Comparison of ENCODE assay signal across 1 cellular context in genomic region chr22:38656256-38657148, GRCh38.
TF ChIP-seq lines count a peak whose summit lies in the region.

Gene CBY1, plus strand, starts transcription at chr22:38656638. Its CDS starts 11,417 bp downstream, at chr22:38668055.
Gene FAM227A, minus strand, starts transcription at chr22:38656392. Its CDS starts 6,224 bp downstream, at chr22:38650168.

TF ChIP-seq in HEK293, 187 proteins besides CTCF, POLR2A, EP300 and RAD21 (continued from another document and continues in another):
- TF ChIP-seq AEBP2 (tag by site-specific recombination; IDR thresholded peaks at IDR 0.05; ENCODE audit: borderline replicate concordance) (no peak), ZNF19 (tag by site-specific recombination; IDR thresholded peaks at IDR 0.05; ENCODE audit: low read depth) (no peak), WT1 (tag by site-specific recombination; IDR thresholded peaks at IDR 0.05) (peak; percentile 36; the same call in 1 of the 2 replicates), ZBTB26 (tag by site-specific recombination; optimal IDR thresholded peaks at IDR 0.05) (peak; percentile 61), ZNF585B (tag by site-specific recombination; IDR thresholded peaks at IDR 0.05) (no peak), MZF1 (tag by site-specific recombination; IDR thresholded peaks at IDR 0.05; ENCODE audit: borderline replicate concordance) (no peak), GLIS1 (tag by site-specific recombination; IDR thresholded peaks at IDR 0.05) (peak; percentile 92), ZNF555 (tag by site-specific recombination; conservative IDR thresholded peaks at IDR 0.05) (no peak), GLIS2 (tag by site-specific recombination; IDR thresholded peaks at IDR 0.05) (peak; percentile 89), PATZ1 (tag by site-specific recombination; IDR thresholded peaks at IDR 0.05) (peak; percentile 88), ZNF629 (tag by site-specific recombination; IDR thresholded peaks at IDR 0.05) (0 out of 2 replicates have a peak, but pooled peaks have one; percentile 3), ZNF280C (tag by site-specific recombination; IDR thresholded peaks at IDR 0.05) (no peak), ZFP41 (tag by site-specific recombination; IDR thresholded peaks at IDR 0.05; ENCODE audit: borderline replicate concordance) (no peak), ZBTB1 (tag by site-specific recombination; IDR thresholded peaks at IDR 0.05) (no peak), ZNF600 (tag by site-specific recombination; IDR thresholded peaks at IDR 0.05) (peak; percentile 57; the same call in 1 of the 2 replicates), ZNF114 (tag by site-specific recombination; IDR thresholded peaks at IDR 0.05) (no peak), ZNF433 (tag by site-specific recombination; IDR thresholded peaks at IDR 0.05; ENCODE audit: low read depth) (no peak), SP7 (tag by site-specific recombination; IDR thresholded peaks at IDR 0.05) (peak; percentile 29; the same call in 1 of the 2 replicates), BCL11B (tag by site-specific recombination; IDR thresholded peaks at IDR 0.05; ENCODE audit: low read depth) (peak; percentile 91), ZNF398 (tag by site-specific recombination; IDR thresholded peaks at IDR 0.05) (peak; percentile 28; the same call in 1 of the 2 replicates), ZNF324 (tag by site-specific recombination; IDR thresholded peaks at IDR 0.05) (peak; percentile 46), ZNF311 (tag by site-specific recombination; IDR thresholded peaks at IDR 0.05; ENCODE audit: borderline replicate concordance) (no peak), PRDM10 (tag by site-specific recombination; IDR thresholded peaks at IDR 0.05) (peak; percentile 100), ZNF148 (tag by site-specific recombination; IDR thresholded peaks at IDR 0.05; ENCODE audit: borderline replicate concordance) (no peak), ZNF335 (tag by site-specific recombination; conservative IDR thresholded peaks at IDR 0.05) (peak; percentile 95), ZNF623 (tag by site-specific recombination; IDR thresholded peaks at IDR 0.05) (no peak), ZNF791 (tag by site-specific recombination; IDR thresholded peaks at IDR 0.05) (no peak), ZNF843 (tag by site-specific recombination; IDR thresholded peaks at IDR 0.05) (no peak), ZNF639 (tag by site-specific recombination; IDR thresholded peaks at IDR 0.05) (0 out of 2 replicates have a peak, but pooled peaks have one; percentile 11), ZNF837 (tag by site-specific recombination; IDR thresholded peaks at IDR 0.05) (no peak), ZNF37A (tag by site-specific recombination; IDR thresholded peaks at IDR 0.05) (no peak), ZNF473 (tag by site-specific recombination; IDR thresholded peaks at IDR 0.05) (no peak), ZBTB20 (tag by site-specific recombination; IDR thresholded peaks at IDR 0.05) (peak; percentile 59), ZNF391 (tag by site-specific recombination; IDR thresholded peaks at IDR 0.05; ENCODE audit: borderline replicate concordance, low read depth) (peak; percentile 46; the same call in 1 of the 2 replicates), ZNF292 (tag by site-specific recombination; IDR thresholded peaks at IDR 0.05; ENCODE audit: borderline replicate concordance, low read depth) (no peak), ZNF558 (tag by site-specific recombination; IDR thresholded peaks at IDR 0.05) (no peak), ZNF530 (tag by site-specific recombination; IDR thresholded peaks at IDR 0.05; ENCODE audit: low read depth) (no peak), ZNF513 (tag by site-specific recombination; IDR thresholded peaks at IDR 0.05) (no peak), ATF2 (tag by site-specific recombination; IDR thresholded peaks at IDR 0.05; ENCODE audit: low read depth) (no peak), ZNF48 (tag by site-specific recombination; IDR thresholded peaks at IDR 0.05) (no peak), ZNF341 (tag by site-specific recombination; IDR thresholded peaks at IDR 0.05; ENCODE audit: low read depth) (peak; percentile 76), ZNF660 (tag by site-specific recombination; IDR thresholded peaks at IDR 0.05) (peak; percentile 71)
